In genomic region chr14:96090441-96091148, GRCh38 we compare ENCODE assay signal across 8 cellular contexts. TPM values are rescaled to one million over a fixed set of nuclear protein-coding genes. Genes with fewer than 3 reads are reported as not detected.
A peak's percentile ranks its signal among the peaks of the same experiment; 100 is the strongest.
DNase-seq lines count a peak whose midpoint lies in the region; ATAC-seq and TF ChIP-seq lines count a peak whose summit lies in the region.

No MANE protein-coding gene starts in this region.

- no peaks in the 10 kb centered on the region for H3K27me3 ChIP-seq in Peyer's patch
- H3K27me3 ChIP-seq in heart right ventricle, result peaks cover 0 to 23% (median 7%) of the 10 kb centered on the region in 7 donors
- peaks cover 3% of the 10 kb centered on the region for H3K27me3 ChIP-seq in effector memory CD4-positive, alpha-beta T cell (replicated peaks; ENCODE audit: control insufficient read depth, insufficient read depth, low read length, poor library complexity, severe bottlenecking)

- H3K4me1 ChIP-seq in Peyer's patch, result peaks cover 0 to 7% (median 0%) of the 10 kb centered on the region in 4 donors
- peaks cover 0 to 24% (median 19%) of the 10 kb centered on the region in 9 donors for H3K4me1 ChIP-seq in heart right ventricle
- H3K4me1 ChIP-seq in effector memory CD4-positive, alpha-beta T cell (ENCODE audit: control insufficient read depth, insufficient read depth, low read length, poor library complexity, severe bottlenecking), result no peaks in the 10 kb centered on the region

- intact Hi-C loops in heart right ventricle (cut with DNase I), result loop anchor here in 3 of 10 donors (5.0 to 10.0 kb wide), 4 partner anchors 48 to 526 kb away; no protein-coding TSS in a partner anchor

- DNase-seq in LHCN-M2 (ENCODE audit: low read depth), result peak; percentile 86
- peak; percentile 20 to 59 (median 47) for DNase-seq in Peyer's patch
- DNase-seq in heart right ventricle, result peak; percentile 83 to 84
- DNase-seq in OCI-M1 (lab: John Stamatoyannopoulos, UW), result no peak
- no peak for DNase-seq in NK-92 (lab: John Stamatoyannopoulos, UW; ENCODE audit: unreplicated experiment)
- no peak for DNase-seq in effector memory CD4-positive, alpha-beta T cell

- no peaks in the 10 kb centered on the region for H3K36me3 ChIP-seq in Peyer's patch
- peaks cover 0 to 9% (median 0%) of the 10 kb centered on the region in 9 donors for H3K36me3 ChIP-seq in heart right ventricle
- no peaks in the 10 kb centered on the region for H3K36me3 ChIP-seq in effector memory CD4-positive, alpha-beta T cell (ENCODE audit: control insufficient read depth, insufficient read depth, low read length)

- no peak for TF ChIP-seq POLR2A in Peyer's patch (IDR thresholded peaks at IDR 0.05)

- H3K4me3 ChIP-seq in Peyer's patch, result no peak overlapping the region
- H3K4me3 ChIP-seq in heart right ventricle, result no peak overlapping the region
- H3K4me3 ChIP-seq in effector memory CD4-positive, alpha-beta T cell (ENCODE audit: insufficient read depth, low read depth, low read length, poor library complexity, severe bottlenecking), result no peak overlapping the region

- peak overlapping the region in 1 of 4 donors; percentile 52 for H3K27ac ChIP-seq in Peyer's patch
- no peak overlapping the region for H3K27ac ChIP-seq in heart right ventricle
- peak overlapping the region; percentile 4 for H3K27ac ChIP-seq in temporal lobe (ENCODE audit: low read depth, low read length)
- no peak overlapping the region for H3K27ac ChIP-seq in effector memory CD4-positive, alpha-beta T cell (ENCODE audit: insufficient read depth, low read length, poor library complexity, severe bottlenecking)

- ATAC-seq in heart right ventricle (peak; percentile 59 to 89 (median 78)), HG03135 (IDR thresholded peaks at IDR 0.05; ENCODE audit: unreplicated experiment) (no peak)

- WGBS in heart right ventricle, 2 donors, result 17 to 22% methylated on average over 12 of the region's 12 CpGs

- peak in 1 of 6 experiments; percentile 17 for TF ChIP-seq CTCF in Peyer's patch (IDR thresholded peaks at IDR 0.05)
- TF ChIP-seq CTCF in heart right ventricle (IDR thresholded peaks at IDR 0.05), result no peak

- H3K9me3 ChIP-seq in Peyer's patch (no peaks in the 10 kb centered on the region), heart right ventricle (no peaks in the 10 kb centered on the region)
- no peaks in the 10 kb centered on the region for H3K9me3 ChIP-seq in effector memory CD4-positive, alpha-beta T cell (ENCODE audit: control insufficient read depth, low read length)

RNA-seq across cellular contexts. Expression of gene C14orf132, which starts 51.4 kb away (rescaled TPM):
- total RNA-seq in LHCN-M2 (2014; rRNA removed) (7.9 and 8.1 TPM in 2 replicates), Peyer's patch (1 to 10 TPM; 1.2 to 6.2 (median 4.5) TPM), heart right ventricle (10 to 100 TPM in 3 of 10 donors, 1 to 10 TPM in 6, under 1 TPM in 1; 0.85 to 16.2 (median 3.8) TPM), temporal lobe (41.8 TPM)
- polyA plus RNA-seq in LHCN-M2 (2012), result 9.1 TPM
- polyA plus RNA-seq in heart right ventricle, result 1 to 10 TPM in 1 of 2 donors, under 1 TPM in 1; 0.80 to 2.5 TPM

Comparison
In these comparisons a context has a peak if more than half of its experiments do, and no peak if none do; other contexts are left out.
1. DNase-seq: peak in LHCN-M2 (single experiment), Peyer's patch (3 of 3) and heart right ventricle (2 of 2); none in OCI-M1 (single experiment), NK-92 (single experiment) and effector memory CD4-positive, alpha-beta T cell (0 of 3).